ENCODE assay signal across 8 cellular contexts in genomic region chr2:224938670-224939309, GRCh38.
DNase-seq lines count a peak whose midpoint lies in the region; ATAC-seq and TF ChIP-seq lines count a peak whose summit lies in the region.

No MANE protein-coding gene starts in this region.

- H3K27me3 Mint-ChIP-seq in activated T-cell treated with anti-CD3 and anti-CD28 coated beads, Interleukin-2, amount 50 U/mL, for 24 hours: no peaks in the 10 kb centered on the region
- H3K27me3 Mint-ChIP-seq in neural progenitor cell (ENCODE audit: insufficient read depth, low read depth): no peaks in the 10 kb centered on the region

- no peak overlapping the region for H3K9ac ChIP-seq in neural progenitor cell

- peak overlapping the region; percentile 68 for H3K4me3 Mint-ChIP-seq in activated T-cell treated with anti-CD3 and anti-CD28 coated beads, Interleukin-2, amount 50 U/mL, for 24 hours
- H3K4me3 Mint-ChIP-seq in neural progenitor cell: peak overlapping the region; percentile 12

- H2AFZ ChIP-seq in neural progenitor cell (replicated peaks): no peak overlapping the region

- peaks cover 29% of the 10 kb centered on the region for H3F3A ChIP-seq in neural progenitor cell (ENCODE audit: low read depth)

- H3K27ac ChIP-seq in neural progenitor cell: peak overlapping the region; percentile 78

- H3K9me3 ChIP-seq in neural progenitor cell (ENCODE audit: low read depth): no peaks in the 10 kb centered on the region

- H3K9me3 Mint-ChIP-seq in activated T-cell treated with anti-CD3 and anti-CD28 coated beads, Interleukin-2, amount 50 U/mL, for 24 hours: no peaks in the 10 kb centered on the region
- H3K9me3 Mint-ChIP-seq in activated naive CD4-positive, alpha-beta T cell treated with anti-CD3 and anti-CD28 coated beads, Interleukin-2, amount 50 U/mL, for 72 hours: no peaks in the 10 kb centered on the region
- H3K9me3 Mint-ChIP-seq in neural progenitor cell: peaks cover 2% of the 10 kb centered on the region

- peak; percentile 58 for ATAC-seq in HG03378 (IDR thresholded peaks at IDR 0.05; ENCODE audit: unreplicated experiment)
- peak; percentile 76 to 84 for ATAC-seq in activated naive CD4-positive, alpha-beta T cell treated with anti-CD3 and anti-CD28 coated beads, Interleukin-2, amount 50 U/mL, for 72 hours
- ATAC-seq in GM18873 (IDR thresholded peaks at IDR 0.05; ENCODE audit: low FRiP score, unreplicated experiment): no peak

- peak overlapping the region; percentile 60 for H3K4me2 ChIP-seq in neural progenitor cell

- no peak for TF ChIP-seq CTCF in neural progenitor cell (IDR thresholded peaks at IDR 0.05)

- no peaks in the 10 kb centered on the region for H3K79me2 ChIP-seq in neural progenitor cell (ENCODE audit: low read depth)

- no peak overlapping the region for H3K4me3 ChIP-seq in neural progenitor cell

- peak overlapping the region; percentile 91 for H3K27ac Mint-ChIP-seq in activated T-cell treated with anti-CD3 and anti-CD28 coated beads, Interleukin-2, amount 50 U/mL, for 24 hours
- H3K27ac Mint-ChIP-seq in activated naive CD4-positive, alpha-beta T cell treated with anti-CD3 and anti-CD28 coated beads, Interleukin-2, amount 50 U/mL, for 72 hours: peak overlapping the region; percentile 91 to 97
- peak overlapping the region; percentile 88 for H3K27ac Mint-ChIP-seq in neural progenitor cell

- no peaks in the 10 kb centered on the region for H3K36me3 ChIP-seq in neural progenitor cell

- no peaks in the 10 kb centered on the region for H4K20me1 ChIP-seq in neural progenitor cell (ENCODE audit: low read depth)

- H3K4me1 Mint-ChIP-seq in activated T-cell treated with anti-CD3 and anti-CD28 coated beads, Interleukin-2, amount 50 U/mL, for 24 hours (ENCODE audit: low read depth): peaks cover 83% of the 10 kb centered on the region
- peaks cover 51% of the 10 kb centered on the region for H3K4me1 Mint-ChIP-seq in neural progenitor cell

- H3K27me3 ChIP-seq in neural progenitor cell: no peaks in the 10 kb centered on the region

- peaks cover 64% of the 10 kb centered on the region for H3K36me3 Mint-ChIP-seq in activated T-cell treated with anti-CD3 and anti-CD28 coated beads, Interleukin-2, amount 50 U/mL, for 24 hours (ENCODE audit: low read depth)
- H3K36me3 Mint-ChIP-seq in activated naive CD4-positive, alpha-beta T cell treated with anti-CD3 and anti-CD28 coated beads, Interleukin-2, amount 50 U/mL, for 72 hours: peaks cover 18 to 38% of the 10 kb centered on the region in 2 donors
- H3K36me3 Mint-ChIP-seq in neural progenitor cell: no peaks in the 10 kb centered on the region

- peaks cover 65% of the 10 kb centered on the region for H3K4me1 ChIP-seq in neural progenitor cell

- no peak for DNase-seq in activated T-cell treated with anti-CD3 and anti-CD28 coated beads, Interleukin-2, amount 50 U/mL, for 24 hours
- DNase-seq in activated T-cell treated with anti-CD3 and anti-CD28 coated beads for 4 hours (no peak), neural progenitor cell (ENCODE audit: low spot score) (peak; percentile 60), 8988T (no peak), Ammon's horn (ENCODE audit: low spot score) (no peak)
- no peak for DNase-seq in activated naive CD4-positive, alpha-beta T cell treated with anti-CD3 and anti-CD28 coated beads, Interleukin-2, amount 50 U/mL, for 72 hours (ENCODE audit: low spot score in 2 of 2)
